In genomic region chr12:92973614-92974013, GRCh38 we compare ENCODE assay signal across 11 cellular contexts. TPM values are rescaled to one million over a fixed set of nuclear protein-coding genes. Genes with fewer than 3 reads are reported as not detected.
DNase-seq lines count a peak whose midpoint lies in the region; ATAC-seq, FAIRE-seq and TF ChIP-seq lines count a peak whose summit lies in the region.
"Had no signal": no experiment of that assay in that cellular context is flagged by ENCODE, and none has a peak within 500 bp of the region (broad histone marks: within the 10 kb centered on the region; RNA-seq: fewer than 3 reads in every experiment).

No MANE protein-coding gene starts in this region.

- POLR2A ChIA-PET in MCF 10A (lab: Yijun Ruan, JAX), result interaction anchor here (0.8 to 5.1 kb wide), 13 partner anchors 10 to 894 kb away, joined by 3 to 105 read pairs (median 3); partner anchors contain the start of gene EEA1
- POLR2A ChIA-PET in HEK293T (lab: Yijun Ruan, JAX), result no interaction called here

- peak overlapping the region; percentile 51 for H3K4me3 Mint-ChIP-seq in MCF 10A (ENCODE audit: unreplicated experiment)
- no peak overlapping the region for H3K4me3 Mint-ChIP-seq in type B pancreatic cell

- in situ Hi-C loops in astrocyte of the cerebellum (cut with HindIII; ENCODE audit: low sequenced_read_pairs), result no loop called here

- H3K27ac ChIP-seq in breast epithelium (no peak overlapping the region), kidney (ENCODE audit: low read depth in 2 of 2, low read length in 2 of 2) (no peak overlapping the region)
- H3K27ac ChIP-seq: C4-2B, pancreas had no signal

- H3K27ac Mint-ChIP-seq in MCF 10A (ENCODE audit: low read depth, unreplicated experiment) (peak overlapping the region; percentile 94), type B pancreatic cell (peak overlapping the region; percentile 56)

- H3K27me3 ChIP-seq in breast epithelium, result no peaks in the 10 kb centered on the region
- H3K27me3 ChIP-seq: pancreas had no signal

- peak; percentile 97 for DNase-seq in MCF 10A (ENCODE audit: unreplicated experiment)
- DNase-seq in breast epithelium (ENCODE audit: low spot score in 2 of 2), result no peak
- DNase-seq in astrocyte of the cerebellum (ENCODE audit: low read depth), result peak; percentile 24
- DNase-seq in type B pancreatic cell (ENCODE audit: extremely low spot score, unreplicated experiment), result no peak
- DNase-seq in kidney, result no peak
- no peak for DNase-seq in HEK293T (ENCODE audit: extremely low spot score)
- no peak for DNase-seq in NCI-H1105 treated with DMSO at 0.1 percent for 48 hours (lab: John Stamatoyannopoulos, UW)
- DNase-seq: activated gamma-delta T cell treated with Interleukin-2 at 50 U/mL for 16 hours, pancreas had no signal

- TF ChIP-seq CTCF in MCF 10A (IDR thresholded peaks at IDR 0.05; ENCODE audit: unreplicated experiment) (no peak), breast epithelium (IDR thresholded peaks at IDR 0.05) (no peak), astrocyte of the cerebellum (IDR thresholded peaks at IDR 0.05; ENCODE audit: low read depth, low read length, missing control alignments) (no peak), type B pancreatic cell (conservative IDR thresholded peaks at IDR 0.05) (no peak), kidney (IDR thresholded peaks at IDR 0.05; ENCODE audit: borderline replicate concordance, extremely low read depth, insufficient read depth) (no peak)

- no peaks in the 10 kb centered on the region for H3K36me3 ChIP-seq in breast epithelium
- no peaks in the 10 kb centered on the region for H3K36me3 ChIP-seq in kidney (ENCODE audit: control insufficient read depth in 1 of 2, insufficient read depth in 2 of 2, low read length in 2 of 2)
- H3K36me3 ChIP-seq: pancreas had no signal

- peaks cover 24% of the 10 kb centered on the region for H3K4me1 Mint-ChIP-seq in MCF 10A (ENCODE audit: insufficient read depth, unreplicated experiment)
- peaks cover 6% of the 10 kb centered on the region for H3K4me1 Mint-ChIP-seq in type B pancreatic cell (ENCODE audit: unreplicated experiment)

- H3K36me3 Mint-ChIP-seq in MCF 10A (ENCODE audit: insufficient read depth, unreplicated experiment) (no peaks in the 10 kb centered on the region), type B pancreatic cell (no peaks in the 10 kb centered on the region)

- no TSS peak for BruUV-seq in MCF 10A (replicated peaks; lab: Mats Ljungman, UMichigan)

- intact Hi-C loops in MCF 10A (cut with micrococcal nuclease) (loop anchor here (1.0 to 5.0 kb wide), 3 partner anchors 46 to 186 kb away; partner anchors contain the start of gene EEA1), breast epithelium (cut with DNase I; ENCODE audit: low total_unique reads) (no loop called here), kidney (cut with DNase I) (no loop called here)

- H3K27me3 Mint-ChIP-seq in MCF 10A (ENCODE audit: insufficient read depth, unreplicated experiment), result no peaks in the 10 kb centered on the region
- no peaks in the 10 kb centered on the region for H3K27me3 Mint-ChIP-seq in type B pancreatic cell

- H3K9ac ChIP-seq in kidney (ENCODE audit: low read length in 2 of 2), result no peak overlapping the region

- no peaks in the 10 kb centered on the region for H3K4me1 ChIP-seq in breast epithelium
- H3K4me1 ChIP-seq in kidney (ENCODE audit: control insufficient read depth in 1 of 2, insufficient read depth in 1 of 2, low read depth in 1 of 2, low read length in 2 of 2), result peaks cover 0 to 3% of the 10 kb centered on the region in 2 donors
- H3K4me1 ChIP-seq: pancreas had no signal

- TF ChIP-seq POLR2A in breast epithelium (IDR thresholded peaks at IDR 0.05), result no peak

- peaks cover 5 to 8% of the 10 kb centered on the region in 2 donors for H3K9me3 ChIP-seq in breast epithelium
- H3K9me3 ChIP-seq in kidney (ENCODE audit: control insufficient read depth in 1 of 2, low read length in 2 of 2), result peaks cover 0 to 7% of the 10 kb centered on the region in 2 donors
- H3K9me3 ChIP-seq: pancreas had no signal

- H3K4me3 ChIP-seq in breast epithelium (no peak overlapping the region), astrocyte of the cerebellum (ENCODE audit: low read depth, low read length) (no peak overlapping the region), kidney (ENCODE audit: low read length in 2 of 2) (no peak overlapping the region)
- H3K4me3 ChIP-seq: pancreas had no signal

- CTCF ChIA-PET in MCF 10A (lab: Yijun Ruan, JAX), result interaction anchor here (0.5 to 5.1 kb wide), 6 partner anchors 13 to 987 kb away, joined by 3 to 43 read pairs (median 4); no protein-coding TSS in a partner anchor
- CTCF ChIA-PET in HEK293T (lab: Yijun Ruan, JAX), result interaction anchor here (0.6 to 0.8 kb wide), 2 partner anchors 42 to 219 kb away, joined by 3 read pairs; no protein-coding TSS in a partner anchor

- ATAC-seq in HG03432 (IDR thresholded peaks at IDR 0.05; ENCODE audit: unreplicated experiment), result peak; percentile 58

- H3K9me3 Mint-ChIP-seq in MCF 10A (ENCODE audit: unreplicated experiment), result no peaks in the 10 kb centered on the region
- H3K9me3 Mint-ChIP-seq in type B pancreatic cell, result peaks cover 4% of the 10 kb centered on the region

- FAIRE-seq in kidney (lab: Jason Lieb, UNC), result no peak
- FAIRE-seq: pancreas had no signal

TF ChIP-seq in HEK293T, 16 proteins besides CTCF, POLR2A, EP300 and RAD21:
- no peak for TF ChIP-seq ARNT (IDR thresholded peaks at IDR 0.05)
- TF ChIP-seq HDGF (IDR thresholded peaks at IDR 0.05; ENCODE audit: borderline replicate concordance), result no peak
- no peak for TF ChIP-seq ELF4 (IDR thresholded peaks at IDR 0.05)

RNA-seq across cellular contexts. Expression of gene EEA1, which starts 44.5 kb away (rescaled TPM):
- 46.3 and 50.1 TPM in 2 replicates for total RNA-seq in MCF 10A (2022)
- total RNA-seq in breast epithelium, result 10 to 100 TPM; 23.4 to 52.8 (median 27.2) TPM
- total RNA-seq in type B pancreatic cell (ENCODE audit: low replicate concordance), result 24.6 and 31.9 TPM in 2 replicates
- 30.2 TPM for total RNA-seq in kidney
- 2.5 TPM for polyA plus RNA-seq in kidney (ENCODE audit: insufficient read depth, low read depth, low replicate concordance)

Comparison
In these comparisons a context has a peak if more than half of its experiments do, and no peak if none do; other contexts are left out.
1. DNase-seq: peak in MCF 10A (single experiment) and astrocyte of the cerebellum (single experiment); none in breast epithelium (0 of 2), type B pancreatic cell (single experiment), kidney (single experiment), HEK293T (single experiment) and NCI-H1105 treated with DMSO at 0.1 percent for 48 hours (single experiment).